11 cellular contexts compared by ENCODE assay signal in the genomic region with DNA sequence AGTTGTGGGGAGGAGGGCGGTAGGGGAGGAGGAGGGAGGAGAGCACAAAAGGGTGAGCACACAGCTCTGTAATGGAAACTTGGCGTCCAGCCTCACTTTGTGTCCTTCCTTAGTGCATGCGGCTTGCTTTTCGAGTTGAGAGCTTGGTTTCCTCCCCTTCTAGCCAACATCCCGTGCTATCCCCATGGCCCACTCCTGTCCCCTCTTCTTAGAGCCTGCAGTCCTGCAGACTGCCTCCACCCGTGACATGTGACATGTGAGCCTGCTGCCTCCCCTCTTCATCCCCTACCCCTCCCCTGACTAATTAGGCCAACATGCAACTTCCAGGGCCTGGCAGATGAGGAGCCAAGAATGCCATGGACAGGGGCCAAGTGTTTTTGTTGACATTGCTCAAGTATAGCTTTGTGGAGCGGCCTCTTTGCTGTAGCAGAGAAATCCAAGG.
A peak's percentile ranks its signal among the peaks of the same experiment; 100 is the strongest.
DNase-seq lines count a peak whose midpoint lies in the region; ATAC-seq and TF ChIP-seq lines count a peak whose summit lies in the region.
"Had no signal": no experiment of that assay in that cellular context is flagged by ENCODE, and none has a peak within 500 bp of the region (broad histone marks: within the 10 kb centered on the region; RNA-seq: fewer than 3 reads in every experiment).

No MANE protein-coding gene starts in this region.

- intact Hi-C loops in body of pancreas (cut with DNase I), result no loop called here
- intact Hi-C loops in spleen (cut with DNase I; ENCODE audit: low total_unique reads), result no loop called here

- H3K4me3 ChIP-seq in body of pancreas (no peak overlapping the region), spleen (no peak overlapping the region)
- H3K4me3 ChIP-seq: SK-N-MC had no signal

- H3K27me3 ChIP-seq in body of pancreas, result no peaks in the 10 kb centered on the region
- H3K27me3 ChIP-seq in spleen (replicated peaks in 1 of 7), result peaks cover 0 to 4% (median 0%) of the 10 kb centered on the region in 7 donors

- H3K27ac ChIP-seq in body of pancreas (peak overlapping the region in 1 of 4 donors; percentile 37), spleen (peak overlapping the region in 7 of 8 donors; percentile 27 to 79 (median 54))
- H3K27ac ChIP-seq: SK-N-MC had no signal

- H3K36me3 ChIP-seq in body of pancreas (replicated peaks in 1 of 2; ENCODE audit: insufficient read depth in 1 of 2, low read depth in 2 of 2) (no peaks in the 10 kb centered on the region), spleen (no peaks in the 10 kb centered on the region)

- ATAC-seq in body of pancreas (peak; percentile 81), GM19467 (IDR thresholded peaks at IDR 0.05; ENCODE audit: unreplicated experiment) (no peak)
- ATAC-seq: activated T-helper 17 cell treated with anti-CD3 and anti-CD28 coated beads, Interleukin-2, amount 50 U/mL, for 72 hours had no signal

- H3K4me1 ChIP-seq in body of pancreas (peaks cover 12% of the 10 kb centered on the region), spleen (peaks cover 0 to 25% (median 4%) of the 10 kb centered on the region in 6 donors)

- H3K9me3 ChIP-seq in body of pancreas, result no peaks in the 10 kb centered on the region
- no peaks in the 10 kb centered on the region for H3K9me3 ChIP-seq in spleen

- WGBS in body of pancreas, 2 donors, result 18 to 21% methylated on average over 7 of the region's 7 CpGs
- WGBS in spleen, 5 donors, result 54 to 77% (median 55%) methylated on average over 7 of the region's 7 CpGs

- DNase-seq in NCI-H1092 (lab: John Stamatoyannopoulos, UW), result peak; percentile 81
- DNase-seq in body of pancreas, result peak; percentile 42 to 63 (median 58)
- DNase-seq in iris pigment epithelial cell (ENCODE audit: low read depth), result peak; percentile 82
- no peak for DNase-seq in spleen
- no peak for DNase-seq in MV-4-11 (lab: John Stamatoyannopoulos, UW)
- DNase-seq in CD1c-positive myeloid dendritic cell (ENCODE audit: extremely low spot score), result no peak
- no peak for DNase-seq in activated gamma-delta T cell (lab: John Stamatoyannopoulos, UW)
- DNase-seq: GOT3 had no signal

- TF ChIP-seq POLR2A in body of pancreas (IDR thresholded peaks at IDR 0.05) (no peak), spleen (IDR thresholded peaks at IDR 0.05) (no peak)

- no peak for TF ChIP-seq CTCF in body of pancreas (IDR thresholded peaks at IDR 0.05)
- no peak for TF ChIP-seq CTCF in spleen (IDR thresholded peaks at IDR 0.05 in 8 of 11, conservative IDR thresholded peaks at IDR 0.05 in 3 of 11)

Comparison
In these comparisons a context has a peak if more than half of its experiments do, and no peak if none do; other contexts are left out.
1. DNase-seq: peak in NCI-H1092 (single experiment), body of pancreas (4 of 4) and iris pigment epithelial cell (single experiment); none in spleen (single experiment), MV-4-11 (single experiment), CD1c-positive myeloid dendritic cell (single experiment) and activated gamma-delta T cell (single experiment).